25 cellular contexts compared by ENCODE assay signal in genomic region chr1:245338485-245338877, GRCh38.
DNase-seq lines count a peak whose midpoint lies in the region; ATAC-seq and TF ChIP-seq lines count a peak whose summit lies in the region.
"Had no signal": no experiment of that assay in that cellular context is flagged by ENCODE, and none has a peak within 500 bp of the region (broad histone marks: within the 10 kb centered on the region; RNA-seq: fewer than 3 reads in every experiment).

No MANE protein-coding gene starts in this region.

- intact Hi-C loops in left ventricle myocardium inferior (cut with micrococcal nuclease) = no loop called here
- intact Hi-C loops in left ventricle myocardium superior (cut with micrococcal nuclease) = no loop called here
- intact Hi-C loops in OCI-LY7 (cut with micrococcal nuclease; ENCODE audit: unreplicated experiment) = no loop called here
- intact Hi-C loops in dorsolateral prefrontal cortex (cut with DNase I) = no loop called here

- H3K9me2 ChIP-seq in OCI-LY7 (ENCODE audit: insufficient read depth, low read length) = no peaks in the 10 kb centered on the region
- no peaks in the 10 kb centered on the region for H3K9me2 ChIP-seq in hepatocyte (replicated peaks; ENCODE audit: insufficient read depth)
- H3K9me2 ChIP-seq: SK-N-SH had no signal

- H3K4me2 ChIP-seq in OCI-LY7 (ENCODE audit: low read length) (no peak overlapping the region), hepatocyte (no peak overlapping the region), smooth muscle cell (no peak overlapping the region)
- H3K4me2 ChIP-seq: KMS-11, SK-N-SH had no signal

- no peaks in the 10 kb centered on the region for H3K9me3 ChIP-seq in left ventricle myocardium inferior (replicated peaks)
- H3K9me3 ChIP-seq in OCI-LY7 (ENCODE audit: low read length) = no peaks in the 10 kb centered on the region
- no peaks in the 10 kb centered on the region for H3K9me3 ChIP-seq in hepatocyte (ENCODE audit: low read depth)
- H3K9me3 ChIP-seq in smooth muscle cell (replicated peaks; ENCODE audit: low read depth) = no peaks in the 10 kb centered on the region
- H3K9me3 ChIP-seq: Caco-2, Peyer's patch, SK-N-SH had no signal

- H4K20me1 ChIP-seq in OCI-LY7 (ENCODE audit: insufficient read depth, low read length) (no peaks in the 10 kb centered on the region), hepatocyte (ENCODE audit: insufficient read depth, poor library complexity, severe bottlenecking) (no peaks in the 10 kb centered on the region), smooth muscle cell (ENCODE audit: low read depth) (peaks cover 22% of the 10 kb centered on the region)
- H4K20me1 ChIP-seq: BLaER1 treated with 17β-estradiol and CSF1 and Interleukin-3, amounts not matched to agents 10 nM and 100 nM had no signal

- H3K27me3 ChIP-seq in left ventricle myocardium inferior (ENCODE audit: low read depth) (peaks cover 5% of the 10 kb centered on the region), hepatocyte (no peaks in the 10 kb centered on the region), smooth muscle cell (ENCODE audit: low read depth) (no peaks in the 10 kb centered on the region), dorsolateral prefrontal cortex (no peaks in the 10 kb centered on the region)
- H3K27me3 ChIP-seq: BLaER1 treated with 17β-estradiol and CSF1 and Interleukin-3, amounts not matched to agents 10 nM and 100 nM; Peyer's patch had no signal

- BruUV-seq in OCI-LY7 (replicated peaks; lab: Mats Ljungman, UMichigan) = no TSS peak

- TF ChIP-seq CTCF in left ventricle myocardium inferior (IDR thresholded peaks at IDR 0.05; ENCODE audit: borderline replicate concordance) (no peak), OCI-LY7 (conservative IDR thresholded peaks at IDR 0.05; ENCODE audit: low read length) (no peak), hepatocyte (IDR thresholded peaks at IDR 0.05; ENCODE audit: poor library complexity) (no peak), smooth muscle cell (IDR thresholded peaks at IDR 0.05; ENCODE audit: borderline replicate concordance, insufficient read depth, poor library complexity, severe bottlenecking) (no peak), dorsolateral prefrontal cortex (IDR thresholded peaks at IDR 0.05 in 54 of 56, conservative IDR thresholded peaks at IDR 0.05 in 2 of 56; ENCODE audit: low read depth in 1 of 56, partially characterized antibody in 56 of 56) (no peak)

- peaks cover 8% of the 10 kb centered on the region for H3F3A ChIP-seq in smooth muscle cell (ENCODE audit: low read depth)

- no peak for ATAC-seq in left ventricle myocardium superior
- ATAC-seq in HG02610 (IDR thresholded peaks at IDR 0.05; ENCODE audit: unreplicated experiment) = no peak
- ATAC-seq: GM12878, T-helper 17 cell had no signal

- H3K79me2 ChIP-seq in OCI-LY7 (ENCODE audit: insufficient read depth, low read depth, low read length) (no peaks in the 10 kb centered on the region), hepatocyte (peaks cover 23% of the 10 kb centered on the region), smooth muscle cell (ENCODE audit: low read depth) (peaks cover 31% of the 10 kb centered on the region)

- H2AFZ ChIP-seq in OCI-LY7 (ENCODE audit: low read length) = 0 out of 2 replicates have a peak overlapping the region, but pooled peaks have one; percentile 10
- H2AFZ ChIP-seq in hepatocyte = no peak overlapping the region
- H2AFZ ChIP-seq in smooth muscle cell (ENCODE audit: low read depth) = no peak overlapping the region

- POLR2A ChIA-PET in OCI-LY7 (lab: Charles Lee) = interaction anchor here (0.6 kb wide), 2 partner anchors 529 to 804 kb away, joined by 3 read pairs; no protein-coding TSS in a partner anchor

- H3K36me3 ChIP-seq in left ventricle myocardium inferior = no peaks in the 10 kb centered on the region
- H3K36me3 ChIP-seq in OCI-LY7 (ENCODE audit: insufficient read depth, low read length) = no peaks in the 10 kb centered on the region
- no peaks in the 10 kb centered on the region for H3K36me3 ChIP-seq in hepatocyte (replicated peaks; ENCODE audit: insufficient read depth, low read depth)
- no peaks in the 10 kb centered on the region for H3K36me3 ChIP-seq in smooth muscle cell (ENCODE audit: low read depth)
- H3K36me3 ChIP-seq: BLaER1 treated with 17β-estradiol and CSF1 and Interleukin-3, amounts not matched to agents 10 nM and 100 nM; Peyer's patch had no signal

- H3K4me3 ChIP-seq in left ventricle myocardium inferior (no peak overlapping the region), OCI-LY7 (ENCODE audit: low read depth, low read length, poor library complexity, severe bottlenecking) (no peak overlapping the region), hepatocyte (no peak overlapping the region), smooth muscle cell (no peak overlapping the region), dorsolateral prefrontal cortex (no peak overlapping the region)
- H3K4me3 ChIP-seq: BLaER1 treated with 17β-estradiol and CSF1 and Interleukin-3, amounts not matched to agents 10 nM and 100 nM; GM12878; Peyer's patch had no signal

- peak overlapping the region; percentile 40 for H3K9ac ChIP-seq in smooth muscle cell (ENCODE audit: low read depth)
- H3K9ac ChIP-seq: BLaER1 treated with 17β-estradiol and CSF1 and Interleukin-3, amounts not matched to agents 10 nM and 100 nM; KMS-11; SK-N-SH had no signal

- DNase-seq in left ventricle myocardium inferior = no peak
- DNase-seq in left ventricle myocardium superior = no peak
- no peak for DNase-seq in OCI-LY7 (ENCODE audit: low spot score)
- no peak for DNase-seq in hepatocyte (ENCODE audit: low spot score)
- DNase-seq in smooth muscle cell (lab: John Stamatoyannopoulos, UW; ENCODE audit: unreplicated experiment) = no peak
- DNase-seq in NCI-H1092 (lab: John Stamatoyannopoulos, UW) = no peak
- DNase-seq in dorsolateral prefrontal cortex = no peak
- DNase-seq: CD4-positive, alpha-beta memory T cell; DMS79; EL; GDM1; HCEC 1CT; IMR-90; NCI-H1417; NCI-H1694; NCI-H2029 treated with DMSO at 0.1 percent for 48 hours; NCI-H526 treated with DMSO at 0.1 percent for 48 hours; Peyer's patch; T-helper 17 cell had no signal

- H3K4me1 ChIP-seq in left ventricle myocardium inferior = peaks cover 6% of the 10 kb centered on the region
- H3K4me1 ChIP-seq in OCI-LY7 (ENCODE audit: insufficient read depth, low read length, poor library complexity, severe bottlenecking) = no peaks in the 10 kb centered on the region
- H3K4me1 ChIP-seq in hepatocyte (ENCODE audit: insufficient read depth) = no peaks in the 10 kb centered on the region
- H3K4me1 ChIP-seq in smooth muscle cell (ENCODE audit: low read depth) = peaks cover 4% of the 10 kb centered on the region
- H3K4me1 ChIP-seq: Peyer's patch had no signal

- peak overlapping the region; percentile 30 for H3K27ac ChIP-seq in left ventricle myocardium inferior (replicated peaks)
- H3K27ac ChIP-seq in OCI-LY7 (ENCODE audit: low read depth, low read length, poor library complexity, severe bottlenecking) = no peak overlapping the region
- H3K27ac ChIP-seq in hepatocyte = peak overlapping the region; percentile 61
- H3K27ac ChIP-seq in smooth muscle cell (ENCODE audit: low read depth) = peak overlapping the region; percentile 84
- H3K27ac ChIP-seq in dorsolateral prefrontal cortex = no peak overlapping the region
- H3K27ac ChIP-seq: BLaER1 treated with 17β-estradiol and CSF1 and Interleukin-3, amounts not matched to agents 10 nM and 100 nM; KMS-11; Peyer's patch had no signal

- CTCF ChIA-PET in OCI-LY7 (lab: Charles Lee; ENCODE audit: unreplicated experiment) = no interaction called here

- WGBS in hepatocyte (ENCODE audit: low lambda C conversion rate, missing lambda C conversion rate) = 82% methylated on average over 5 of the region's 5 CpGs
- WGBS in smooth muscle cell (ENCODE audit: low lambda C conversion rate) = 53% methylated on average over 5 of the region's 5 CpGs

Comparison
In these comparisons a context has a peak if more than half of its experiments do, and no peak if none do; other contexts are left out.
1. H3K27ac ChIP-seq: peak in left ventricle myocardium inferior (single experiment), hepatocyte (single experiment) and smooth muscle cell (single experiment); none in OCI-LY7 (single experiment) and dorsolateral prefrontal cortex (0 of 59).